Comparison of ENCODE assay signal across 7 cellular contexts in genomic region chr18:54261894-54262293, GRCh38. TPM values are rescaled to one million over a fixed set of nuclear protein-coding genes. Genes with fewer than 3 reads are reported as not detected.
DNase-seq lines count a peak whose midpoint lies in the region; ATAC-seq lines count a peak whose summit lies in the region.

No MANE protein-coding gene starts in this region.

- H3K9me3 Mint-ChIP-seq in activated CD4-positive, alpha-beta T cell treated with anti-CD3 and anti-CD28 coated beads, Interleukin-2, amount 10 ng/mL, durations not matched to agents 7 days and 5 days, result no peaks in the 10 kb centered on the region

- POLR2A ChIA-PET in activated CD4-positive, alpha-beta T cell treated with anti-CD3 and anti-CD28 coated beads, Interleukin-2, amount 10 ng/mL, durations not matched to agents 7 days and 5 days (lab: Charles Lee), result no interaction called here

- peaks cover 1% of the 10 kb centered on the region for H3K36me3 Mint-ChIP-seq in activated CD4-positive, alpha-beta T cell treated with anti-CD3 and anti-CD28 coated beads, Interleukin-2, amount 10 ng/mL, durations not matched to agents 7 days and 5 days (ENCODE audit: low read depth)

- no peak for DNase-seq in activated CD4-positive, alpha-beta T cell treated with anti-CD3 and anti-CD28 coated beads, Interleukin-2, amount 10 ng/mL, durations not matched to agents 7 days and 5 days
- peak; percentile 44 to 52 for DNase-seq in stimulated activated CD8-positive, alpha-beta memory T cell treated with anti-CD3 and anti-CD28 coated beads, Interleukin-15, amount 100 ng/mL, for 48 hours (ENCODE audit: low read depth in 2 of 2)
- DNase-seq in NCI-H1694 (lab: John Stamatoyannopoulos, UW) (no peak), NCI-H1048 (lab: John Stamatoyannopoulos, UW) (no peak), H4 (ENCODE audit: low spot score) (no peak)

- CTCF ChIA-PET in activated CD4-positive, alpha-beta T cell treated with anti-CD3 and anti-CD28 coated beads, Interleukin-2, amount 10 ng/mL, durations not matched to agents 7 days and 5 days (lab: Charles Lee), result no interaction called here

- no peaks in the 10 kb centered on the region for H3K27me3 Mint-ChIP-seq in activated CD4-positive, alpha-beta T cell treated with anti-CD3 and anti-CD28 coated beads, Interleukin-2, amount 10 ng/mL, durations not matched to agents 7 days and 5 days

- peaks cover 46% of the 10 kb centered on the region for H3K4me1 Mint-ChIP-seq in activated CD4-positive, alpha-beta T cell treated with anti-CD3 and anti-CD28 coated beads, Interleukin-2, amount 10 ng/mL, durations not matched to agents 7 days and 5 days

- ATAC-seq in GM19395 (IDR thresholded peaks at IDR 0.05; ENCODE audit: unreplicated experiment), result peak; percentile 77
- ATAC-seq in HG03039 (IDR thresholded peaks at IDR 0.05; ENCODE audit: unreplicated experiment), result peak; percentile 61

- peak overlapping the region; percentile 60 for H3K27ac Mint-ChIP-seq in activated CD4-positive, alpha-beta T cell treated with anti-CD3 and anti-CD28 coated beads, Interleukin-2, amount 10 ng/mL, durations not matched to agents 7 days and 5 days

- H3K4me3 Mint-ChIP-seq in activated CD4-positive, alpha-beta T cell treated with anti-CD3 and anti-CD28 coated beads, Interleukin-2, amount 10 ng/mL, durations not matched to agents 7 days and 5 days, result no peak overlapping the region

RNA-seq across cellular contexts. Expression of gene POLI, which starts 7.4 kb away (rescaled TPM):
- total RNA-seq in activated CD4-positive, alpha-beta T cell treated with anti-CD3 and anti-CD28 coated beads, Interleukin-2, amount 10 ng/mL, durations not matched to agents 7 days and 5 days, result 10 to 100 TPM; 20.1 to 21.2 TPM
- total RNA-seq in H4 (2014; rRNA removed; shearing (Covaris generic)), result 10.1 and 26.1 TPM in 2 replicates

RNA-seq across cellular contexts. Expression of gene MBD2, which starts 37.4 kb away (rescaled TPM):
- 100 to 1,000 TPM; 103 to 105 TPM for total RNA-seq in activated CD4-positive, alpha-beta T cell treated with anti-CD3 and anti-CD28 coated beads, Interleukin-2, amount 10 ng/mL, durations not matched to agents 7 days and 5 days
- 25.0 and 494 TPM in 2 replicates for total RNA-seq in H4 (2014; rRNA removed; shearing (Covaris generic))

Comparison
In these comparisons a context has a peak if more than half of its experiments do, and no peak if none do; other contexts are left out.
1. DNase-seq: peak in stimulated activated CD8-positive, alpha-beta memory T cell treated with anti-CD3 and anti-CD28 coated beads, Interleukin-15, amount 100 ng/mL, for 48 hours (2 of 2); none in activated CD4-positive, alpha-beta T cell treated with anti-CD3 and anti-CD28 coated beads, Interleukin-2, amount 10 ng/mL, durations not matched to agents 7 days and 5 days (single experiment), NCI-H1694 (single experiment), NCI-H1048 (single experiment) and H4 (single experiment).